In genomic region chr5:59360130-59360555, GRCh38 we compare ENCODE assay signal across 18 cellular contexts.
A peak's percentile ranks its signal among the peaks of the same experiment; 100 is the strongest.
DNase-seq lines count a peak whose midpoint lies in the region; ATAC-seq, FAIRE-seq and TF ChIP-seq lines count a peak whose summit lies in the region.
"Had no signal": no experiment of that assay in that cellular context is flagged by ENCODE, and none has a peak within 500 bp of the region (broad histone marks: within the 10 kb centered on the region; RNA-seq: fewer than 3 reads in every experiment).

No MANE protein-coding gene starts in this region.

- TF ChIP-seq RAD21 in liver (IDR thresholded peaks at IDR 0.05) (no peak), HepG2 (CRISPR knock-in tag; IDR thresholded peaks at IDR 0.05) (no peak)

- no peaks in the 10 kb centered on the region for H3K79me2 ChIP-seq in HepG2 (ENCODE audit: insufficient read depth, low read length)

- H3K27ac ChIP-seq in liver (ENCODE audit: low read depth in 1 of 2, low read length in 2 of 2), result no peak overlapping the region
- no peak overlapping the region for H3K27ac ChIP-seq in HepG2 (ENCODE audit: extremely low read length, insufficient read depth, low read length)
- peak overlapping the region; percentile 42 for H3K27ac ChIP-seq in lower lobe of right lung
- no peak overlapping the region for H3K27ac ChIP-seq in aorta (ENCODE audit: low read depth in 1 of 2, low read length in 2 of 2)
- H3K27ac ChIP-seq: neural progenitor cell had no signal

- WGBS in liver, result 74% methylated on average over 7 of the region's 7 CpGs
- WGBS in HepG2 (ENCODE audit: low lambda C conversion rate), result 77% methylated on average over 7 of the region's 7 CpGs
- 89 to 91% methylated on average over 7 of the region's 7 CpGs for WGBS in aorta, 2 donors

- no TSS peak for BruUV-seq in HepG2 (replicated peaks; lab: Mats Ljungman, UMichigan)

- no peak overlapping the region for H3K4me3 Mint-ChIP-seq in chondrocyte (ENCODE audit: unreplicated experiment)
- H3K4me3 Mint-ChIP-seq: activated naive CD8-positive, alpha-beta T cell treated with anti-CD3 and anti-CD28 coated beads for 36 hours; neural progenitor cell; stimulated activated memory B cell treated with anti-CD40 and anti-IgM and Interleukin-4, amounts not matched to agents 10 μg/mL and 1 μg/mL and 100 μg/mL, for 72 hours; T-helper 2 cell treated with Interferon-gamma antibody and Interleukin-4, amounts not matched to agents 5 μg/mL and 100 μg/mL, for 36 hours had no signal

- H4K20me1 ChIP-seq in HepG2 (ENCODE audit: insufficient read depth, low read length), result no peaks in the 10 kb centered on the region

- H3K4me1 ChIP-seq in liver (ENCODE audit: control insufficient read depth in 4 of 4, insufficient read depth in 4 of 4, low read length in 3 of 4) (peaks cover 0 to 2% (median 0%) of the 10 kb centered on the region in 4 donors), HepG2 (ENCODE audit: insufficient read depth, low read length) (no peaks in the 10 kb centered on the region), lower lobe of right lung (peaks cover 42% of the 10 kb centered on the region), aorta (ENCODE audit: control insufficient read depth in 1 of 2, insufficient read depth in 2 of 2, low read length in 2 of 2) (no peaks in the 10 kb centered on the region)

- FAIRE-seq in HepG2 (lab: Jason Lieb, UNC), result no peak
- FAIRE-seq: H54 had no signal

- ATAC-seq in HepG2 (no peak), lower lobe of right lung (peak in 1 of 2 donors; percentile 38), aorta (ENCODE audit: low FRiP score) (no peak), HG03175 (IDR thresholded peaks at IDR 0.05; ENCODE audit: unreplicated experiment) (no peak)
- ATAC-seq: stimulated activated memory B cell treated with anti-CD40 and anti-IgM and Interleukin-4, amounts not matched to agents 10 μg/mL and 1 μg/mL and 100 μg/mL, for 72 hours had no signal

- H2AFZ ChIP-seq in HepG2 (ENCODE audit: low read length), result no peak overlapping the region
- H2AFZ ChIP-seq: neural progenitor cell had no signal

- CTCF ChIA-PET in HepG2 (lab: Yijun Ruan, JAX; ENCODE audit: low intra/inter-chr PET ratio, low total read pairs), result no interaction called here

- H3K4me3 ChIP-seq in liver (ENCODE audit: low read depth in 1 of 3, low read length in 3 of 3) (no peak overlapping the region), HepG2 (replicated peaks in 1 of 3; ENCODE audit: insufficient read depth in 1 of 3, low read depth in 2 of 3, low read length in 3 of 3) (no peak overlapping the region), lower lobe of right lung (peak overlapping the region; percentile 4), aorta (ENCODE audit: low read length in 2 of 2) (no peak overlapping the region)
- H3K4me3 ChIP-seq: neural progenitor cell had no signal

- no peaks in the 10 kb centered on the region for H3K36me3 Mint-ChIP-seq in chondrocyte (ENCODE audit: low read depth)
- H3K36me3 Mint-ChIP-seq: activated naive CD8-positive, alpha-beta T cell treated with anti-CD3 and anti-CD28 coated beads for 36 hours; neural progenitor cell; stimulated activated memory B cell treated with anti-CD40 and anti-IgM and Interleukin-4, amounts not matched to agents 10 μg/mL and 1 μg/mL and 100 μg/mL, for 72 hours had no signal

- no peaks in the 10 kb centered on the region for H3K36me3 ChIP-seq in liver (ENCODE audit: control insufficient read depth in 4 of 4, insufficient read depth in 3 of 4, low read depth in 1 of 4, low read length in 3 of 4)
- no peaks in the 10 kb centered on the region for H3K36me3 ChIP-seq in HepG2 (replicated peaks in 1 of 2; ENCODE audit: control insufficient read depth in 1 of 2, insufficient read depth in 2 of 2, low read length in 2 of 2)
- no peaks in the 10 kb centered on the region for H3K36me3 ChIP-seq in lower lobe of right lung
- H3K36me3 ChIP-seq in aorta (ENCODE audit: control insufficient read depth in 1 of 2, insufficient read depth in 2 of 2, low read length in 1 of 2), result no peaks in the 10 kb centered on the region
- H3K36me3 ChIP-seq: neural progenitor cell had no signal

- H3K27me3 Mint-ChIP-seq in chondrocyte (ENCODE audit: low read depth), result no peaks in the 10 kb centered on the region
- H3K27me3 Mint-ChIP-seq: stimulated activated memory B cell treated with anti-CD40 and anti-IgM and Interleukin-4, amounts not matched to agents 10 μg/mL and 1 μg/mL and 100 μg/mL, for 72 hours had no signal

- DNase-seq in HepG2 (ENCODE audit: low spot score), result no peak
- DNase-seq in amniotic epithelial cell (ENCODE audit: low read depth), result peak; percentile 79
- DNase-seq in lower lobe of right lung, result no peak
- DNase-seq in NCI-H1436 treated with DMSO at 0.1 percent for 48 hours (lab: John Stamatoyannopoulos, UW), result no peak
- DNase-seq in aorta, result no peak
- DNase-seq in chondrocyte (ENCODE audit: low spot score), result no peak
- DNase-seq: activated CD4-positive, alpha-beta T cell treated with anti-CD3 and anti-CD28 coated beads for 4 hours; activated naive CD8-positive, alpha-beta T cell treated with anti-CD3 and anti-CD28 coated beads for 36 hours; activated T-cell treated with anti-CD3 and anti-CD28 coated beads, Interleukin-2, amount 50 U/mL, for 1 hour; cerebellar nuclear complex; NCI-H146; NCI-H774 had no signal

- no peaks in the 10 kb centered on the region for H3K9me3 ChIP-seq in liver (ENCODE audit: control insufficient read depth in 4 of 4, low read length in 3 of 4)
- H3K9me3 ChIP-seq in HepG2 (ENCODE audit: low read length), result no peaks in the 10 kb centered on the region
- no peaks in the 10 kb centered on the region for H3K9me3 ChIP-seq in lower lobe of right lung
- H3K9me3 ChIP-seq in aorta (ENCODE audit: control insufficient read depth, low read length), result no peaks in the 10 kb centered on the region

- no peak for TF ChIP-seq POLR2A in HepG2 (IDR thresholded peaks at IDR 0.05; ENCODE audit: insufficient read depth in 1 of 2, low read depth in 2 of 2, low read length in 2 of 2)

- H3K4me1 Mint-ChIP-seq in chondrocyte (ENCODE audit: low read depth), result peaks cover 31% of the 10 kb centered on the region
- H3K4me1 Mint-ChIP-seq: stimulated activated memory B cell treated with anti-CD40 and anti-IgM and Interleukin-4, amounts not matched to agents 10 μg/mL and 1 μg/mL and 100 μg/mL, for 72 hours had no signal

- intact Hi-C loops in HepG2 (cut with micrococcal nuclease; ENCODE audit: unreplicated experiment) (no loop called here), lower lobe of right lung (cut with DNase I) (loop anchor here (5.0 kb wide), 1 partner anchor 158 kb away; no protein-coding TSS in a partner anchor), aorta (cut with DNase I) (no loop called here)

- TF ChIP-seq CTCF in liver (IDR thresholded peaks at IDR 0.05; ENCODE audit: low read depth, low read length, missing input control), result no peak
- no peak for TF ChIP-seq CTCF in HepG2 (CRISPR knock-in tag; IDR thresholded peaks at IDR 0.05)
- TF ChIP-seq CTCF in lower lobe of right lung (IDR thresholded peaks at IDR 0.05), result no peak
- TF ChIP-seq CTCF in chondrocyte (IDR thresholded peaks at IDR 0.05), result no peak

- H3K9ac ChIP-seq in liver (ENCODE audit: low read depth in 1 of 2, low read length in 2 of 2) (no peak overlapping the region), HepG2 (ENCODE audit: insufficient read depth, low read depth, low read length) (no peak overlapping the region)
- H3K9ac ChIP-seq: neural progenitor cell had no signal

- H3K4me2 ChIP-seq in HepG2 (ENCODE audit: low read depth, low read length), result no peak overlapping the region
- H3K4me2 ChIP-seq: neural progenitor cell had no signal

- in situ Hi-C loops in HepG2 (cut with HindIII; ENCODE audit: extremely low pct_ligation_motif_present, low pct_unique_long_range_greater_than_20kb), result loop anchor here (25.0 kb wide), 1 partner anchor 473 kb away; no protein-coding TSS in a partner anchor

- TF ChIP-seq EP300 in HepG2 (IDR thresholded peaks at IDR 0.05; ENCODE audit: low read depth in 2 of 2, low read length in 2 of 2) (no peak), HepG2 (CRISPR knock-in tag; IDR thresholded peaks at IDR 0.05; ENCODE audit: borderline replicate concordance) (no peak)

- H3K27ac Mint-ChIP-seq in chondrocyte (ENCODE audit: unreplicated experiment), result no peak overlapping the region
- H3K27ac Mint-ChIP-seq: activated naive CD8-positive, alpha-beta T cell treated with anti-CD3 and anti-CD28 coated beads for 36 hours; neural progenitor cell; stimulated activated memory B cell treated with anti-CD40 and anti-IgM and Interleukin-4, amounts not matched to agents 10 μg/mL and 1 μg/mL and 100 μg/mL, for 72 hours; T-helper 2 cell treated with Interferon-gamma antibody and Interleukin-4, amounts not matched to agents 5 μg/mL and 100 μg/mL, for 36 hours had no signal

- H3K27me3 ChIP-seq in liver (ENCODE audit: control insufficient read depth in 4 of 4, insufficient read depth in 4 of 4, low read length in 3 of 4) (no peaks in the 10 kb centered on the region), HepG2 (ENCODE audit: control insufficient read depth in 1 of 2, insufficient read depth in 2 of 2, low read length in 2 of 2) (no peaks in the 10 kb centered on the region; a peak in 1 of 5 replicates), lower lobe of right lung (ENCODE audit: low read depth) (no peaks in the 10 kb centered on the region), aorta (ENCODE audit: control insufficient read depth in 1 of 2, insufficient read depth in 2 of 2, low read length in 1 of 2) (no peaks in the 10 kb centered on the region)
- H3K27me3 ChIP-seq: neural progenitor cell had no signal

- POLR2A ChIA-PET in HepG2 (lab: Yijun Ruan, JAX), result no interaction called here

- H3K9me3 Mint-ChIP-seq in chondrocyte (ENCODE audit: low read depth), result no peaks in the 10 kb centered on the region
- H3K9me3 Mint-ChIP-seq: activated naive CD8-positive, alpha-beta T cell treated with anti-CD3 and anti-CD28 coated beads for 36 hours; neural progenitor cell; stimulated activated memory B cell treated with anti-CD40 and anti-IgM and Interleukin-4, amounts not matched to agents 10 μg/mL and 1 μg/mL and 100 μg/mL, for 72 hours; T-helper 2 cell treated with Interferon-gamma antibody and Interleukin-4, amounts not matched to agents 5 μg/mL and 100 μg/mL, for 36 hours had no signal

TF ChIP-seq in liver, 16 proteins besides CTCF, POLR2A, EP300 and RAD21:
- TF ChIP-seq NR2F2 (IDR thresholded peaks at IDR 0.05) (peak; percentile 15), YY1 (IDR thresholded peaks at IDR 0.05) (no peak)
TF ChIP-seq in liver: peak in this region for 1.

TF ChIP-seq in HepG2, 621 proteins besides CTCF, POLR2A, EP300 and RAD21 (continues in another document):
- TF ChIP-seq IKZF1 (IDR thresholded peaks at IDR 0.05) (no peak), HBP1 (CRISPR knock-in tag; IDR thresholded peaks at IDR 0.05; ENCODE audit: low read depth) (no peak)
